ENCODE assay signal across 1 cellular context in the genomic region with DNA sequence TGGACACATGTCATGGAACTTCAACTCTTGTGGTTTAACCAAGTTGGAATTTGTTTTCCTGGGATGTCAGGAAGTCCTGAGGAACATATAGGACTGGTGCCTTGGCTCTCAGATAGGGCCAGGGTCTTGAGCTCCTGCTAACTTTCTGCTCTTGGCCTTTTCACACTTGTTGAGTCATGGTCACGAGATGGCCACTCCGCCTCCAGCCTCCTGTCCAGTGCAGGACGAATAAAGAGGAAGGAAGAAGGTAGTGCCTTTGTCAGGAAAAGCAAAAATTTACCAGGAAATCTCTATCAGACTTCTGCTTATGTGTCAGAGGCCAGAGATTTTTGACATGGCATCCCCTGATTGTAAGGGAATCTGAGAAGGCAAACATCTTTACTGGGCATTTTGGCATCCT.
TF ChIP-seq lines count a peak whose summit lies in the region.

No MANE protein-coding gene starts in this region.

TF ChIP-seq in K562, 482 proteins besides CTCF, POLR2A, EP300 and RAD21 (continued from another document):
- TF ChIP-seq ARID4B (CRISPR knock-in tag; IDR thresholded peaks at IDR 0.05) (no peak), SMAD2 (IDR thresholded peaks at IDR 0.05; ENCODE audit: low read depth, low read length) (no peak), ZNF324 (CRISPR knock-in tag; IDR thresholded peaks at IDR 0.05) (no peak), YBX1 (IDR thresholded peaks at IDR 0.05) (no peak)
- TF ChIP-seq, protein P1, sequence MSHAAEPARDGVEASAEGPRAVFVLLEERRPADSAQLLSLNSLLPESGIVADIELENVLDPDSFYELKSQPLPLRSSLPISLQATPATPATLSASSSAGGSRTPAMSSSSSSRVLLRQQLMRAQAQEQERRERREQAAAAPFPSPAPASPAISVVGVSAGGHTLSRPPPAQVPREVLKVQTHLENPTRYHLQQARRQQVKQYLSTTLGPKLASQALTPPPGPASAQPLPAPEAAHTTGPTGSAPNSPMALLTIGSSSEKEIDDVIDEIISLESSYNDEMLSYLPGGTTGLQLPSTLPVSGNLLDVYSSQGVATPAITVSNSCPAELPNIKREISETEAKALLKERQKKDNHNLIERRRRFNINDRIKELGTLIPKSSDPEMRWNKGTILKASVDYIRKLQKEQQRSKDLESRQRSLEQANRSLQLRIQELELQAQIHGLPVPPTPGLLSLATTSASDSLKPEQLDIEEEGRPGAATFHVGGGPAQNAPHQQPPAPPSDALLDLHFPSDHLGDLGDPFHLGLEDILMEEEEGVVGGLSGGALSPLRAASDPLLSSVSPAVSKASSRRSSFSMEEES (CRISPR knock-in tag; IDR thresholded peaks at IDR 0.05): peak; percentile 41
